In genomic region chr3:154217663-154218062, GRCh38 we compare ENCODE assay signal across 22 cellular contexts.
A peak's percentile ranks its signal among the peaks of the same experiment; 100 is the strongest.
DNase-seq lines count a peak whose midpoint lies in the region; ATAC-seq and TF ChIP-seq lines count a peak whose summit lies in the region.
"Had no signal": no experiment of that assay in that cellular context is flagged by ENCODE, and none has a peak within 500 bp of the region (broad histone marks: within the 10 kb centered on the region; RNA-seq: fewer than 3 reads in every experiment).

No MANE protein-coding gene starts in this region.

- H3K27me3 Mint-ChIP-seq in osteocyte (ENCODE audit: unreplicated experiment), result no peaks in the 10 kb centered on the region
- peaks cover 5 to 7% of the 10 kb centered on the region in 2 donors for H3K27me3 Mint-ChIP-seq in natural killer cell treated with Interleukin-12 subunit alpha and Interleukin-12 subunit beta and Interleukin-15 and Interleukin-18, amount 100 ng/mL, for 72 hours
- H3K27me3 Mint-ChIP-seq: B cell; CD4-positive, alpha-beta T cell had no signal

- no peak overlapping the region for H3K4me3 Mint-ChIP-seq in osteocyte (ENCODE audit: unreplicated experiment)
- H3K4me3 Mint-ChIP-seq in natural killer cell treated with Interleukin-12 subunit alpha and Interleukin-12 subunit beta and Interleukin-15 and Interleukin-18, amount 100 ng/mL, for 72 hours, result no peak overlapping the region
- H3K4me3 Mint-ChIP-seq: B cell; CD4-positive, alpha-beta T cell; GM23338 had no signal

- H3K27ac ChIP-seq in mesodermal cell (ENCODE audit: low read depth, low read length, severe bottlenecking), result peak overlapping the region; percentile 41
- H3K27ac ChIP-seq: HL-60 had no signal

- no peaks in the 10 kb centered on the region for H3K4me1 ChIP-seq in mesodermal cell (ENCODE audit: control insufficient read depth, insufficient read depth, low read length, poor library complexity, severe bottlenecking)
- H3K4me1 ChIP-seq: HAP-1 had no signal

- H3K27ac Mint-ChIP-seq in osteocyte (ENCODE audit: unreplicated experiment), result no peak overlapping the region
- H3K27ac Mint-ChIP-seq in natural killer cell treated with Interleukin-12 subunit alpha and Interleukin-12 subunit beta and Interleukin-15 and Interleukin-18, amount 100 ng/mL, for 72 hours, result no peak overlapping the region
- H3K27ac Mint-ChIP-seq: B cell; CD4-positive, alpha-beta T cell; GM23338 had no signal

- H3K9me3 ChIP-seq in mesodermal cell (ENCODE audit: control insufficient read depth, low read length), result no peaks in the 10 kb centered on the region
- H3K9me3 ChIP-seq: HAP-1, SK-N-SH had no signal

- peaks cover 2% of the 10 kb centered on the region for H3K4me1 Mint-ChIP-seq in osteocyte (ENCODE audit: unreplicated experiment)
- H3K4me1 Mint-ChIP-seq in natural killer cell treated with Interleukin-12 subunit alpha and Interleukin-12 subunit beta and Interleukin-15 and Interleukin-18, amount 100 ng/mL, for 72 hours (ENCODE audit: low read depth in 2 of 2), result no peaks in the 10 kb centered on the region
- H3K4me1 Mint-ChIP-seq: B cell, GM23338 had no signal

- ATAC-seq in natural killer cell treated with Interleukin-12 subunit alpha and Interleukin-12 subunit beta and Interleukin-15 and Interleukin-18, amount 100 ng/mL, for 72 hours, result no peak
- ATAC-seq: GM23338, HepG2, K562, Panc1 had no signal

- H3K4me3 ChIP-seq in mesodermal cell (ENCODE audit: extremely low read depth, insufficient read depth, low read length, poor library complexity, severe bottlenecking), result no peak overlapping the region
- H3K4me3 ChIP-seq: GM23338, HAP-1, K562 had no signal

- peak; percentile 41 for DNase-seq in NOMO-1 treated with DMSO at 0.1 percent for 48 hours (lab: John Stamatoyannopoulos, UW; ENCODE audit: unreplicated experiment)
- DNase-seq in NOMO-1 treated with dmso at 0.1 percent for 144 hours (lab: John Stamatoyannopoulos, UW; ENCODE audit: unreplicated experiment), result no peak
- peak; percentile 87 for DNase-seq in NCI-H2227 treated with DMSO at 0.1 percent for 48 hours (lab: John Stamatoyannopoulos, UW)
- DNase-seq in osteocyte (ENCODE audit: extremely low spot score, unreplicated experiment), result no peak
- DNase-seq in natural killer cell treated with Interleukin-12 subunit alpha and Interleukin-12 subunit beta and Interleukin-15 and Interleukin-18, amount 100 ng/mL, for 72 hours (ENCODE audit: low spot score), result no peak
- no peak for DNase-seq in AG08395 (ENCODE audit: low spot score)
- DNase-seq: CD4-positive, alpha-beta T cell; DND-41; MM.1S; NCI-H1092; NCI-H1694; NCI-H2081; SIG-M5; SK-N-SH had no signal

- TF ChIP-seq CTCF in osteocyte (IDR thresholded peaks at IDR 0.05), result no peak

- 86 to 100% methylated on average over 3 of the region's 6 CpGs for WGBS in mesodermal cell (ENCODE audit: insufficient coverage in 2 of 2), 2 experiments

- H3K36me3 Mint-ChIP-seq in osteocyte (ENCODE audit: unreplicated experiment), result peaks cover 3% of the 10 kb centered on the region
- H3K36me3 Mint-ChIP-seq in natural killer cell treated with Interleukin-12 subunit alpha and Interleukin-12 subunit beta and Interleukin-15 and Interleukin-18, amount 100 ng/mL, for 72 hours, result no peaks in the 10 kb centered on the region

- no peaks in the 10 kb centered on the region for H3K36me3 ChIP-seq in mesodermal cell (ENCODE audit: control insufficient read depth, insufficient read depth, low read length)
- H3K36me3 ChIP-seq: HAP-1 had no signal

- H3K9me3 Mint-ChIP-seq in osteocyte (ENCODE audit: unreplicated experiment), result no peaks in the 10 kb centered on the region
- H3K9me3 Mint-ChIP-seq in natural killer cell treated with Interleukin-12 subunit alpha and Interleukin-12 subunit beta and Interleukin-15 and Interleukin-18, amount 100 ng/mL, for 72 hours, result no peaks in the 10 kb centered on the region
- H3K9me3 Mint-ChIP-seq: GM23338 had no signal

Comparison
In these comparisons a context has a peak if more than half of its experiments do, and no peak if none do; other contexts are left out.
1. DNase-seq: peak in NOMO-1 treated with DMSO at 0.1 percent for 48 hours (single experiment) and NCI-H2227 treated with DMSO at 0.1 percent for 48 hours (single experiment); none in NOMO-1 treated with dmso at 0.1 percent for 144 hours (single experiment), osteocyte (single experiment), natural killer cell treated with Interleukin-12 subunit alpha and Interleukin-12 subunit beta and Interleukin-15 and Interleukin-18, amount 100 ng/mL, for 72 hours (single experiment) and AG08395 (single experiment).